Comparison of ENCODE assay signal across 36 cellular contexts in genomic region chr7:98594348-98594747, GRCh38. TPM values are rescaled to one million over a fixed set of nuclear protein-coding genes. Genes with fewer than 3 reads are reported as not detected.
"Had no signal": no experiment of that assay in that cellular context is flagged by ENCODE, and none has a peak within 500 bp of the region (broad histone marks: within the 10 kb centered on the region; RNA-seq: fewer than 3 reads in every experiment).

No MANE protein-coding gene starts in this region.

- H3K4me3 ChIP-seq: MG63 had no signal

- DNase-seq: Karpas-422, Kasumi-1, MG63, MM.1S, MV-4-11, NCI-H1048, NCI-H1092, NCI-H1092 treated with DMSO at 0.1 percent for 48 hours, NCI-H1105, NCI-H1105 treated with DMSO at 0.1 percent for 48 hours, NCI-H1417, NCI-H1417 treated with DMSO at 0.1 percent for 48 hours, NCI-H1436, NCI-H1436 treated with DMSO at 0.1 percent for 48 hours, NCI-H146, NCI-H1694, NCI-H1694 treated with DMSO at 0.1 percent for 48 hours, NCI-H187, NCI-H187 treated with DMSO at 0.1 percent for 48 hours, NCI-H1930, NCI-H2029, NCI-H2081, NCI-H2081 treated with DMSO at 0.1 percent for 48 hours, NCI-H2107, NCI-H2171, NCI-H2171 treated with DMSO at 0.1 percent for 48 hours, NCI-H2227 treated with DMSO at 0.1 percent for 48 hours, NCI-H226, NCI-H345, NCI-H446, NCI-H446 treated with DMSO at 0.1 percent for 48 hours, NCI-H510A, NCI-H510A treated with DMSO at 0.1 percent for 48 hours, NCI-H524 had no signal

- H3K9me3 ChIP-seq: MG63 had no signal

- H3K27me3 ChIP-seq: MG63 had no signal

- H3K36me3 ChIP-seq: MG63 had no signal

RNA-seq across cellular contexts. Expression of gene NPTX2, which starts 22.7 kb away (rescaled TPM):
- total RNA-seq: M059J, MCF 10A had no signal
